In genomic region chr2:162344617-162344950, GRCh38 we compare ENCODE assay signal across 8 cellular contexts. TPM values are rescaled to one million over a fixed set of nuclear protein-coding genes. Genes with fewer than 3 reads are reported as not detected.
DNase-seq lines count a peak whose midpoint lies in the region; FAIRE-seq and TF ChIP-seq lines count a peak whose summit lies in the region.

No MANE protein-coding gene starts in this region.

- WGBS in suprapubic skin = 9% methylated on average over 8 of the region's 8 CpGs

- in situ Hi-C loops in HAP-1 (cut with MboI; ENCODE audit: low sequenced_read_pairs) = no loop called here

- no peak for TF ChIP-seq EP300 in suprapubic skin (IDR thresholded peaks at IDR 0.05)

- H3K4me3 Mint-ChIP-seq in activated naive CD8-positive, alpha-beta T cell = peak overlapping the region; percentile 94

- TF ChIP-seq POLR2A in suprapubic skin (IDR thresholded peaks at IDR 0.05) = no peak

- H3K9me3 ChIP-seq in HAP-1 (no peaks in the 10 kb centered on the region), kidney (ENCODE audit: control insufficient read depth in 1 of 2, low read length in 2 of 2) (no peaks in the 10 kb centered on the region), suprapubic skin (no peaks in the 10 kb centered on the region)

- H3K27me3 Mint-ChIP-seq in activated naive CD8-positive, alpha-beta T cell = no peaks in the 10 kb centered on the region

- no peaks in the 10 kb centered on the region for H3K36me3 Mint-ChIP-seq in activated naive CD8-positive, alpha-beta T cell

- no peak for TF ChIP-seq CTCF in 22Rv1 (IDR thresholded peaks at IDR 0.05)
- no peak for TF ChIP-seq CTCF in kidney (IDR thresholded peaks at IDR 0.05; ENCODE audit: borderline replicate concordance, extremely low read depth, insufficient read depth)
- no peak for TF ChIP-seq CTCF in suprapubic skin (IDR thresholded peaks at IDR 0.05)
- TF ChIP-seq CTCF in D721Med (IDR thresholded peaks at IDR 0.05; ENCODE audit: insufficient read depth, missing control alignments) = no peak

- H3K4me1 Mint-ChIP-seq in activated naive CD8-positive, alpha-beta T cell (ENCODE audit: low read depth) = peaks cover 10% of the 10 kb centered on the region

- FAIRE-seq in kidney (lab: Jason Lieb, UNC) (no peak), D721Med (lab: Jason Lieb, UNC) (no peak)

- H3K27me3 ChIP-seq in HAP-1 (ENCODE audit: low read depth) (peaks cover 4% of the 10 kb centered on the region; the same call in 1 of the 2 replicates), suprapubic skin (no peaks in the 10 kb centered on the region)

- H3K27ac Mint-ChIP-seq in activated naive CD8-positive, alpha-beta T cell = peak overlapping the region; percentile 24

- H3K9me3 Mint-ChIP-seq in activated naive CD8-positive, alpha-beta T cell (ENCODE audit: low read depth) = no peaks in the 10 kb centered on the region

- DNase-seq in HAP-1 (ENCODE audit: low spot score in 2 of 2) (no peak), kidney (peak; percentile 53), suprapubic skin (ENCODE audit: low spot score in 2 of 2) (no peak), NCI-H1417 treated with DMSO at 0.1 percent for 48 hours (lab: John Stamatoyannopoulos, UW) (no peak), D721Med (ENCODE audit: insufficient read length, low spot score) (no peak), NCI-H748 (lab: John Stamatoyannopoulos, UW; ENCODE audit: unreplicated experiment) (no peak)

- H3K27ac ChIP-seq in 22Rv1 (peak overlapping the region; percentile 67), kidney (ENCODE audit: low read depth in 2 of 2, low read length in 2 of 2) (peak overlapping the region; percentile 68 to 74), suprapubic skin (peak overlapping the region; percentile 76)

- H3K4me1 ChIP-seq in HAP-1 (peaks cover 8% of the 10 kb centered on the region), kidney (ENCODE audit: control insufficient read depth in 1 of 2, insufficient read depth in 1 of 2, low read depth in 1 of 2, low read length in 2 of 2) (peaks cover 0 to 6% of the 10 kb centered on the region in 2 donors), suprapubic skin (peaks cover 14% of the 10 kb centered on the region)

- intact Hi-C loops in kidney (cut with DNase I) = no loop called here

- no peaks in the 10 kb centered on the region for H3K36me3 ChIP-seq in HAP-1 (replicated peaks)
- H3K36me3 ChIP-seq in kidney (ENCODE audit: control insufficient read depth in 1 of 2, insufficient read depth in 2 of 2, low read length in 2 of 2) = no peaks in the 10 kb centered on the region
- no peaks in the 10 kb centered on the region for H3K36me3 ChIP-seq in suprapubic skin

- H3K4me3 ChIP-seq in HAP-1 (peak overlapping the region; percentile 63), kidney (ENCODE audit: low read length in 2 of 2) (peak overlapping the region; percentile 92 to 96), suprapubic skin (peak overlapping the region; percentile 57)

- H3K9ac ChIP-seq in kidney (ENCODE audit: low read length in 2 of 2) = peak overlapping the region; percentile 79 to 80

RNA-seq across cellular contexts. Expression of gene GCA, which starts 0.7 kb away (rescaled TPM):
- 45.6 TPM for total RNA-seq in kidney
- polyA plus RNA-seq in kidney (ENCODE audit: insufficient read depth, low read depth, low replicate concordance) = 25.3 TPM
- 10 to 100 TPM in 3 of 4 donors, 1 to 10 TPM in 1; 8.2 to 29.0 (median 19.2) TPM for total RNA-seq in suprapubic skin

RNA-seq across cellular contexts. Expression of gene IFIH1, which starts 26.1 kb away (rescaled TPM):
- total RNA-seq in kidney (21.6 TPM), suprapubic skin (10 to 100 TPM in 3 of 4 donors, 1 to 10 TPM in 1; 8.7 to 20.7 (median 16.2) TPM)
- 11.3 TPM for polyA plus RNA-seq in kidney (ENCODE audit: insufficient read depth, low read depth, low replicate concordance)
